ENCODE assay signal across 8 cellular contexts in genomic region chr12:98745578-98746391, GRCh38.
DNase-seq lines count a peak whose midpoint lies in the region; ATAC-seq, FAIRE-seq and TF ChIP-seq lines count a peak whose summit lies in the region.

No MANE protein-coding gene starts in this region.

- H3K4me3 ChIP-seq in ascending aorta: peak overlapping the region; percentile 60 to 61
- H3K4me3 ChIP-seq in keratinocyte (ENCODE audit: control insufficient read depth in 2 of 3, extremely low read depth in 1 of 3, insufficient read depth in 2 of 3, low read depth in 1 of 3, low read length in 3 of 3): peak overlapping the region; percentile 8 to 73 (median 66)

- DNase-seq in ascending aorta (ENCODE audit: low spot score in 2 of 2) (no peak), keratinocyte (ENCODE audit: low read depth, low spot score) (no peak), NAMALWA (ENCODE audit: low spot score) (no peak)
- DNase-seq in stimulated activated CD8-positive, alpha-beta memory T cell treated with anti-CD3 and anti-CD28 coated beads, Interleukin-4, amount 100 ng/mL, for 48 hours: peak; percentile 58
- DNase-seq in NK-92 treated with Interleukin-12 subunit alpha and Interleukin-12 subunit beta, amount 100 ng/mL, for 24 hours (lab: John Stamatoyannopoulos, UW): no peak

- H4K20me1 ChIP-seq in keratinocyte (ENCODE audit: control insufficient read depth, extremely low read depth, insufficient read depth, low read length): no peaks in the 10 kb centered on the region

- H3K27ac ChIP-seq in ascending aorta (no peak overlapping the region), keratinocyte (ENCODE audit: control insufficient read depth, insufficient read depth, low read length) (no peak overlapping the region)

- dilution Hi-C loops in keratinocyte (cut with MboI; ENCODE audit: extremely low pct_ligation_motif_present, low sequenced_read_pairs): no loop called here

- H3K36me3 ChIP-seq in ascending aorta (no peaks in the 10 kb centered on the region), keratinocyte (ENCODE audit: control insufficient read depth in 2 of 2, extremely low read depth in 1 of 2, insufficient read depth in 2 of 2, low read length in 2 of 2) (no peaks in the 10 kb centered on the region)

- H3K9me1 ChIP-seq in keratinocyte (ENCODE audit: control insufficient read depth, extremely low read depth, insufficient read depth, low read length): no peaks in the 10 kb centered on the region

- H3K9me3 ChIP-seq in ascending aorta (no peaks in the 10 kb centered on the region), keratinocyte (ENCODE audit: control insufficient read depth, low read depth, low read length) (no peaks in the 10 kb centered on the region)

- no peak for FAIRE-seq in keratinocyte (lab: Jason Lieb, UNC)

- H3K9ac ChIP-seq in keratinocyte (ENCODE audit: control insufficient read depth, extremely low read depth, insufficient read depth, low read length): peak overlapping the region; percentile 41

- ATAC-seq in GM18511 (IDR thresholded peaks at IDR 0.05; ENCODE audit: unreplicated experiment) (peak; percentile 67), HG03442 (IDR thresholded peaks at IDR 0.05; ENCODE audit: unreplicated experiment) (peak; percentile 40), GM21737 (IDR thresholded peaks at IDR 0.05; ENCODE audit: unreplicated experiment) (no peak)

- intact Hi-C loops in ascending aorta (cut with DNase I): no loop called here

- H3K27me3 ChIP-seq in ascending aorta (no peaks in the 10 kb centered on the region), keratinocyte (ENCODE audit: control insufficient read depth, extremely low read depth, insufficient read depth, low read length) (peaks cover 16% of the 10 kb centered on the region)

- H3K4me1 ChIP-seq in ascending aorta (peaks cover 0 to 3% of the 10 kb centered on the region in 2 donors), keratinocyte (ENCODE audit: control insufficient read depth, extremely low read depth, insufficient read depth, low read length) (peaks cover 9% of the 10 kb centered on the region)

- peak overlapping the region; percentile 91 for H3K4me2 ChIP-seq in keratinocyte (ENCODE audit: control insufficient read depth, extremely low read depth, insufficient read depth, low read depth, low read length)

- H3K79me2 ChIP-seq in keratinocyte (ENCODE audit: control insufficient read depth, insufficient read depth, low read length): no peaks in the 10 kb centered on the region

- H2AFZ ChIP-seq in keratinocyte (ENCODE audit: control insufficient read depth, low read length): peak overlapping the region; percentile 83

- TF ChIP-seq CTCF in ascending aorta (IDR thresholded peaks at IDR 0.05) (no peak), keratinocyte (optimal IDR thresholded peaks at IDR 0.05 in 1 of 3, IDR thresholded peaks at IDR 0.05 in 1 of 3, conservative IDR thresholded peaks at IDR 0.05 in 1 of 3; ENCODE audit: extremely low read depth in 1 of 3, insufficient read depth in 2 of 3, low read length in 3 of 3) (no peak)
